1 cellular context compared by ENCODE assay signal in genomic region chr20:62148908-62149314, GRCh38.
TF ChIP-seq lines count a peak whose summit lies in the region.

No MANE protein-coding gene starts in this region.

TF ChIP-seq in GM23338, 12 proteins besides CTCF, POLR2A, EP300 and RAD21:
- TF ChIP-seq POLR2AphosphoS5 (IDR thresholded peaks at IDR 0.05; ENCODE audit: low read depth) (no peak), STAT1 (IDR thresholded peaks at IDR 0.05; ENCODE audit: unreplicated experiment) (no peak), REST (IDR thresholded peaks at IDR 0.05; ENCODE audit: unreplicated experiment) (no peak), EZH2 (IDR thresholded peaks at IDR 0.05; ENCODE audit: low read depth, unreplicated experiment) (no peak), EZH2phosphoT487 (IDR thresholded peaks at IDR 0.05; ENCODE audit: unreplicated experiment) (no peak), ETS1 (IDR thresholded peaks at IDR 0.05) (no peak), NANOG (IDR thresholded peaks at IDR 0.05; ENCODE audit: borderline replicate concordance) (no peak), ZNF114 (CRISPR knock-in tag; IDR thresholded peaks at IDR 0.05) (no peak), ZNF331 (CRISPR knock-in tag; IDR thresholded peaks at IDR 0.05; ENCODE audit: low read depth) (no peak), JUNB (IDR thresholded peaks at IDR 0.05; ENCODE audit: unreplicated experiment) (no peak), CREB1 (CRISPR knock-in tag; IDR thresholded peaks at IDR 0.05; ENCODE audit: low read depth) (no peak), ZNF462 (CRISPR knock-in tag; IDR thresholded peaks at IDR 0.05) (no peak)
